7 cellular contexts compared by ENCODE assay signal in the genomic region with DNA sequence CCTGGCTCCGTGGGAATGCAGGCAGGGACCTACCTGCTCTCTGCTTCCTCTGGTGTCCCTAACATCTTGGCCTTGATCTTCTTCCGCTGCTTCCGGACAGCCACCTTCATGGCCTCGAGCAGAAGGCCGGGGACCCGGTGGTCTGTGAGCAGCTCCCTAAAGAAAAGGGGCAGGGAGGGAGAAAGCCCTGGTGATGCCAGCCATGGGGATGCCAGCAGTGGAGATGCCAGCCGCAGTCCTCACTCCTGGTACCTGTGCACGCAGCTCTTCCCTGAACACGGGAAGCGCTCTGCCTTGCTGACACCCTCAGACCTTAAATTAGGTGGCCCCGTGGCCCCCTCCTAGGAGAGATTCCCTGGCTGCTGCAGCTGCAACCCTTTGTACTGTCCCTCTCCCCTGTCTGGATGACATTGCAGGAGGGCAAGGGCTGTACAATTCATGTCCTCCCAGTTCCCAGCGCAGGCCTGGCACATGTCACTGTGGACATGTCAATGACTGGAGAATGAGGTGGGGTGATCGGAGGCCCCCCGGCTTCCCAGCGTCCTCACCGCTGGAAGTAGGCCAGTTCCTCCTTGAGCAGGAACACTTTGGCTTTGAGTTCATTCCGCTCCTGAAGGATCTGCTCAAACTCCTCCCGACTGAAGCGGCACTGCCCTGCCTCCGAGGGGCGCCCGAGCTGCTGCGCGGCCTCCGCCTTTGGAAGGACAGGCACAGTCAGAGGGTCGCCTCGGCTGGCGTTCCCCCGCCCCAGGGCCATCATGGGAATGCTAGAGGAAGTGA. TPM values are rescaled to one million over a fixed set of nuclear protein-coding genes. Genes with fewer than 3 reads are reported as not detected.
DNase-seq lines count a peak whose midpoint lies in the region; ATAC-seq and TF ChIP-seq lines count a peak whose summit lies in the region.

No MANE protein-coding gene starts in this region.

- no peak for TF ChIP-seq CTCF in OCI-LY1 (IDR thresholded peaks at IDR 0.05; ENCODE audit: low read length)

- no peaks in the 10 kb centered on the region for H3K79me2 ChIP-seq in OCI-LY1 (ENCODE audit: insufficient read depth, low read length)

- H3K9me3 ChIP-seq in OCI-LY1 (ENCODE audit: low read length): no peaks in the 10 kb centered on the region
- H3K9me3 ChIP-seq in effector memory CD4-positive, alpha-beta T cell (ENCODE audit: control insufficient read depth, low read length): no peaks in the 10 kb centered on the region
- H3K9me3 ChIP-seq in muscle layer of duodenum (ENCODE audit: control insufficient read depth in 1 of 2, low read length in 2 of 2): no peaks in the 10 kb centered on the region

- no peaks in the 10 kb centered on the region for H3K9me2 ChIP-seq in OCI-LY1 (ENCODE audit: low read depth, low read length)

- peak overlapping the region; percentile 69 for H3K9ac ChIP-seq in OCI-LY1 (ENCODE audit: low read length)

- no peaks in the 10 kb centered on the region for H4K20me1 ChIP-seq in OCI-LY1 (ENCODE audit: insufficient read depth, low read length)

- H3K4me3 ChIP-seq in OCI-LY1 (ENCODE audit: low read depth, low read length, poor library complexity, severe bottlenecking) (peak overlapping the region; percentile 63), muscle layer of duodenum (ENCODE audit: low read depth in 1 of 2, low read length in 2 of 2) (peak overlapping the region; percentile 63 to 73)
- peak overlapping the region; percentile 52 for H3K4me3 ChIP-seq in effector memory CD4-positive, alpha-beta T cell (ENCODE audit: insufficient read depth, low read depth, low read length, poor library complexity, severe bottlenecking)

- H3F3A ChIP-seq in OCI-LY1 (ENCODE audit: insufficient read depth, low read length): no peaks in the 10 kb centered on the region

- peaks cover 31% of the 10 kb centered on the region for H3K36me3 ChIP-seq in OCI-LY1 (ENCODE audit: insufficient read depth, low read length)
- H3K36me3 ChIP-seq in effector memory CD4-positive, alpha-beta T cell (ENCODE audit: control insufficient read depth, insufficient read depth, low read length): peaks cover 31% of the 10 kb centered on the region
- peaks cover 22 to 25% of the 10 kb centered on the region in 2 donors for H3K36me3 ChIP-seq in muscle layer of duodenum (ENCODE audit: control insufficient read depth in 1 of 2, insufficient read depth in 2 of 2, low read length in 2 of 2)

- no peak for DNase-seq in effector memory CD4-positive, alpha-beta T cell
- DNase-seq in GM19238 (ENCODE audit: insufficient read length, low spot score): no peak
- no peak for DNase-seq in T1000 (lab: John Stamatoyannopoulos, UW)

- H2AFZ ChIP-seq in OCI-LY1 (ENCODE audit: low read length): no peak overlapping the region

- H3K27ac ChIP-seq in OCI-LY1 (ENCODE audit: low read depth, low read length, poor library complexity, severe bottlenecking) (no peak overlapping the region), muscle layer of duodenum (ENCODE audit: low read length) (peak overlapping the region; percentile 63)
- H3K27ac ChIP-seq in effector memory CD4-positive, alpha-beta T cell (ENCODE audit: insufficient read depth, low read length, poor library complexity, severe bottlenecking): peak overlapping the region; percentile 35

- peak overlapping the region; percentile 88 for H3K4me2 ChIP-seq in OCI-LY1 (ENCODE audit: low read length)

- ATAC-seq in GM19397 (IDR thresholded peaks at IDR 0.05; ENCODE audit: unreplicated experiment) (peak; percentile 3), esophagus mucosa (no peak)

- H3K27me3 ChIP-seq in OCI-LY1 (ENCODE audit: insufficient read depth, low read length) (no peaks in the 10 kb centered on the region), muscle layer of duodenum (ENCODE audit: low read depth, low read length) (no peaks in the 10 kb centered on the region)
- H3K27me3 ChIP-seq in effector memory CD4-positive, alpha-beta T cell (replicated peaks; ENCODE audit: control insufficient read depth, insufficient read depth, low read length, poor library complexity, severe bottlenecking): no peaks in the 10 kb centered on the region

- H3K4me1 ChIP-seq in OCI-LY1 (ENCODE audit: insufficient read depth, low read length, severe bottlenecking) (peaks cover 29% of the 10 kb centered on the region), muscle layer of duodenum (ENCODE audit: control insufficient read depth in 1 of 2, insufficient read depth in 2 of 2, low read length in 2 of 2) (peaks cover 12 to 53% of the 10 kb centered on the region in 2 donors)
- peaks cover 31% of the 10 kb centered on the region for H3K4me1 ChIP-seq in effector memory CD4-positive, alpha-beta T cell (ENCODE audit: control insufficient read depth, insufficient read depth, low read length, poor library complexity, severe bottlenecking)

RNA-seq across cellular contexts. Expression of a gene that starts 1.7 kb away (rescaled TPM):
- 5.3 TPM for total RNA-seq in esophagus mucosa

RNA-seq across cellular contexts. Expression of a gene that starts 2.5 kb away (rescaled TPM):
- total RNA-seq in esophagus mucosa: 2.3 TPM

RNA-seq across cellular contexts. Expression of a gene that starts 19.4 kb away (rescaled TPM):
- total RNA-seq in esophagus mucosa: 3.6 TPM

RNA-seq across cellular contexts. Expression of a gene that starts 36.7 kb away (rescaled TPM):
- 171 TPM for total RNA-seq in esophagus mucosa
